Comparison of ENCODE assay signal across 36 cellular contexts in the genomic region with DNA sequence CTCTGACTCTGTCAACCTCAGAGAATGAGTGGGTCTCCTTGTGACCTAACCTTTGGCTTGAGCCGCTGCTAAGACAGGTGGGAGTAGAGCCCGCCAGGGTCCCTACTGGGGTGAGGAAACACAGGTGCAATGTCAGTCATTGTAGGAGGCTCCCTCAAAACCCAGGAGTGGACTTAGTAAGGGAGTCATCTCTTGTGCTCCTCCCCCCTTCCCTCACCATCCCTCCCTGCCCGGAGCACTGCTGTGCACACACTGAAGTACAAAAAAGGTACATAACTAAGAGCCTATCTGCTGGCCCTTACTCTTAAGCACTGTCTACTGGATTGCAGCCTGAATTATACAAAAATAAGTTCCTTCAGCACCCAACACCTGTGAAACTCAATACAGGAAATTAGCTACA.
"Had no signal": no experiment of that assay in that cellular context is flagged by ENCODE, and none has a peak within 500 bp of the region (broad histone marks: within the 10 kb centered on the region; RNA-seq: fewer than 3 reads in every experiment).

No MANE protein-coding gene starts in this region.

- H3K36me3 ChIP-seq: ascending aorta, cardiac muscle cell had no signal

- H3K27ac Mint-ChIP-seq: activated CD4-positive, alpha-beta memory T cell treated with anti-CD3 and anti-CD28 coated beads, Interleukin-2, amount 10 ng/mL, durations not matched to agents 7 days and 5 days; activated CD4-positive, alpha-beta T cell treated with anti-CD3 and anti-CD28 coated beads for 36 hours; activated CD4-positive, alpha-beta T cell treated with anti-CD3 and anti-CD28 coated beads, Interleukin-2, amount 10 ng/mL, durations not matched to agents 7 days and 5 days; activated CD8-positive, alpha-beta memory T cell treated with anti-CD3 and anti-CD28 coated beads, Interleukin-2, amount 10 ng/mL, durations not matched to agents 7 days and 5 days; activated CD8-positive, alpha-beta T cell treated with anti-CD3 and anti-CD28 coated beads, Interleukin-2, amount 10 ng/mL, durations not matched to agents 7 days and 5 days; activated naive CD4-positive, alpha-beta T cell treated with anti-CD3 and anti-CD28 coated beads, Interleukin-2, amount 10 ng/mL, durations not matched to agents 7 days and 5 days; activated naive CD4-positive, alpha-beta T cell treated with anti-CD3 and anti-CD28 coated beads, Interleukin-2, amount 50 U/mL, for 24 hours; activated naive CD8-positive, alpha-beta T cell; activated naive CD8-positive, alpha-beta T cell treated with anti-CD3 and anti-CD28 coated beads, Interleukin-2, amount 10 ng/mL, durations not matched to agents 7 days and 5 days; activated naive CD8-positive, alpha-beta T cell treated with anti-CD3 and anti-CD28 coated beads, Interleukin-2, amount 50 U/mL, for 24 hours; activated T-cell treated with anti-CD3 and anti-CD28 coated beads, Interleukin-2, amount 50 U/mL, for 24 hours; activated T-helper 2 cell treated with anti-CD3 and anti-CD28 coated beads, Interferon-gamma antibody, Interleukin-2, Interleukin-4, amounts not matched to agents 10 μg/mL and 5 μg/mL and 100 μg/mL, durations not matched to agents 14 hours and 24 hours and 36 hours; brain; T-cell; T-helper 17 cell had no signal

- H3K27me3 ChIP-seq: ascending aorta had no signal

- DNase-seq: activated CD4-positive, alpha-beta memory T cell treated with anti-CD3 and anti-CD28 coated beads, Interleukin-2, amount 10 ng/mL, durations not matched to agents 7 days and 5 days; activated CD4-positive, alpha-beta T cell treated with anti-CD3 and anti-CD28 coated beads for 1 hour; activated CD4-positive, alpha-beta T cell treated with anti-CD3 and anti-CD28 coated beads for 36 hours; activated CD4-positive, alpha-beta T cell treated with anti-CD3 and anti-CD28 coated beads for 48 hours; activated CD4-positive, alpha-beta T cell treated with anti-CD3 and anti-CD28 coated beads, Interleukin-2, amount 10 ng/mL, durations not matched to agents 7 days and 5 days; activated CD4-positive, alpha-beta T cell treated with anti-CD3 and anti-CD28 coated beads, Interleukin-2, amount 50 U/mL, for 48 hours; activated CD4-positive, CD25-positive, alpha-beta regulatory T cell; activated CD8-positive, alpha-beta memory T cell treated with anti-CD3 and anti-CD28 coated beads for 24 hours; activated CD8-positive, alpha-beta memory T cell treated with anti-CD3 and anti-CD28 coated beads, Interleukin-2, amount 10 ng/mL, durations not matched to agents 7 days and 5 days; activated CD8-positive, alpha-beta memory T cell treated with anti-CD3 and anti-CD28 coated beads, Interleukin-2, amount 50 U/mL, for 48 hours; activated CD8-positive, alpha-beta T cell treated with anti-CD3 and anti-CD28 coated beads, Interleukin-2, amount 10 ng/mL, durations not matched to agents 7 days and 5 days; activated effector memory CD4-positive, alpha-beta T cell treated with Interleukin-2 at 50 U/mL for 16 hours; activated gamma-delta T cell; activated naive CD4-positive, alpha-beta T cell treated with anti-CD3 and anti-CD28 coated beads, Interleukin-2, amount 10 ng/mL, durations not matched to agents 7 days and 5 days; activated naive CD4-positive, alpha-beta T cell treated with Interleukin-2 at 50 U/mL for 16 hours; activated naive CD8-positive, alpha-beta T cell treated with anti-CD3 and anti-CD28 coated beads, Interleukin-2, amount 10 ng/mL, durations not matched to agents 7 days and 5 days; activated naive CD8-positive, alpha-beta T cell treated with anti-CD3 and anti-CD28 coated beads, Interleukin-2, amount 50 U/mL, for 24 hours; activated T-cell treated with anti-CD3 and anti-CD28 coated beads, Interleukin-2, amount 50 U/mL, for 24 hours; activated T-cell treated with anti-CD3 and anti-CD28 coated beads, Interleukin-2, amount 50 U/mL, for 48 hours; amygdala; anterior cingulate cortex; caudate nucleus; cerebellar nuclear complex; T-cell; T-helper 17 cell had no signal

- H3K27ac ChIP-seq: ascending aorta, cardiac muscle cell, VCaP had no signal

- H3K9me3 Mint-ChIP-seq: activated CD4-positive, alpha-beta memory T cell treated with anti-CD3 and anti-CD28 coated beads, Interleukin-2, amount 10 ng/mL, durations not matched to agents 7 days and 5 days; activated CD4-positive, alpha-beta T cell treated with anti-CD3 and anti-CD28 coated beads, Interleukin-2, amount 10 ng/mL, durations not matched to agents 7 days and 5 days; activated naive CD4-positive, alpha-beta T cell treated with anti-CD3 and anti-CD28 coated beads, Interleukin-2, amount 10 ng/mL, durations not matched to agents 7 days and 5 days; activated naive CD8-positive, alpha-beta T cell treated with anti-CD3 and anti-CD28 coated beads, Interleukin-2, amount 10 ng/mL, durations not matched to agents 7 days and 5 days; activated naive CD8-positive, alpha-beta T cell treated with anti-CD3 and anti-CD28 coated beads, Interleukin-2, amount 50 U/mL, for 24 hours; activated T-helper 2 cell treated with anti-CD3 and anti-CD28 coated beads, Interferon-gamma antibody, Interleukin-2, Interleukin-4, amounts not matched to agents 10 μg/mL and 5 μg/mL and 100 μg/mL, durations not matched to agents 14 hours and 24 hours and 36 hours had no signal

- H3K9me3 ChIP-seq: ascending aorta had no signal

- H3K4me3 ChIP-seq: ascending aorta, cardiac muscle cell had no signal

- ATAC-seq: activated CD4-positive, alpha-beta T cell treated with anti-CD3 and anti-CD28 coated beads for 36 hours; activated CD4-positive, CD25-positive, alpha-beta regulatory T cell treated with anti-CD3 and anti-CD28 coated beads, Interleukin-2, amount 50 U/mL, for 24 hours; activated CD8-positive, alpha-beta memory T cell treated with anti-CD3 and anti-CD28 coated beads, Interleukin-2, amount 10 ng/mL, durations not matched to agents 7 days and 5 days; activated CD8-positive, alpha-beta T cell treated with anti-CD3 and anti-CD28 coated beads, Interleukin-2, amount 10 ng/mL, durations not matched to agents 7 days and 5 days; activated naive CD8-positive, alpha-beta T cell treated with anti-CD3 and anti-CD28 coated beads, Interleukin-2, amount 50 U/mL, for 24 hours; T-cell; T-helper 17 cell had no signal

- H3K4me1 Mint-ChIP-seq: activated CD4-positive, alpha-beta memory T cell treated with anti-CD3 and anti-CD28 coated beads, Interleukin-2, amount 10 ng/mL, durations not matched to agents 7 days and 5 days; activated CD4-positive, alpha-beta T cell treated with anti-CD3 and anti-CD28 coated beads for 36 hours; activated CD4-positive, alpha-beta T cell treated with anti-CD3 and anti-CD28 coated beads, Interleukin-2, amount 10 ng/mL, durations not matched to agents 7 days and 5 days; activated CD8-positive, alpha-beta memory T cell treated with anti-CD3 and anti-CD28 coated beads, Interleukin-2, amount 10 ng/mL, durations not matched to agents 7 days and 5 days; activated naive CD4-positive, alpha-beta T cell treated with anti-CD3 and anti-CD28 coated beads, Interleukin-2, amount 10 ng/mL, durations not matched to agents 7 days and 5 days; activated naive CD4-positive, alpha-beta T cell treated with anti-CD3 and anti-CD28 coated beads, Interleukin-2, amount 50 U/mL, for 24 hours; activated naive CD8-positive, alpha-beta T cell treated with anti-CD3 and anti-CD28 coated beads, Interleukin-2, amount 10 ng/mL, durations not matched to agents 7 days and 5 days; activated naive CD8-positive, alpha-beta T cell treated with anti-CD3 and anti-CD28 coated beads, Interleukin-2, amount 50 U/mL, for 24 hours; brain; central memory CD8-positive, alpha-beta T cell; T-cell; T-helper 17 cell had no signal

- H3K4me1 ChIP-seq: ascending aorta had no signal

- H3K4me3 Mint-ChIP-seq: activated CD4-positive, alpha-beta memory T cell treated with anti-CD3 and anti-CD28 coated beads, Interleukin-2, amount 10 ng/mL, durations not matched to agents 7 days and 5 days; activated CD4-positive, alpha-beta T cell treated with anti-CD3 and anti-CD28 coated beads for 36 hours; activated CD4-positive, alpha-beta T cell treated with anti-CD3 and anti-CD28 coated beads, Interleukin-2, amount 10 ng/mL, durations not matched to agents 7 days and 5 days; activated CD8-positive, alpha-beta memory T cell treated with anti-CD3 and anti-CD28 coated beads, Interleukin-2, amount 10 ng/mL, durations not matched to agents 7 days and 5 days; activated CD8-positive, alpha-beta T cell treated with anti-CD3 and anti-CD28 coated beads, Interleukin-2, amount 10 ng/mL, durations not matched to agents 7 days and 5 days; activated naive CD4-positive, alpha-beta T cell treated with anti-CD3 and anti-CD28 coated beads, Interleukin-2, amount 10 ng/mL, durations not matched to agents 7 days and 5 days; activated naive CD4-positive, alpha-beta T cell treated with anti-CD3 and anti-CD28 coated beads, Interleukin-2, amount 50 U/mL, for 24 hours; activated naive CD8-positive, alpha-beta T cell; activated naive CD8-positive, alpha-beta T cell treated with anti-CD3 and anti-CD28 coated beads, Interleukin-2, amount 10 ng/mL, durations not matched to agents 7 days and 5 days; activated naive CD8-positive, alpha-beta T cell treated with anti-CD3 and anti-CD28 coated beads, Interleukin-2, amount 50 U/mL, for 24 hours; activated T-cell treated with anti-CD3 and anti-CD28 coated beads, Interleukin-2, amount 50 U/mL, for 24 hours; brain; central memory CD8-positive, alpha-beta T cell; T-cell; T-helper 17 cell had no signal

- FAIRE-seq: bronchial epithelial cell, TTC549 had no signal

- H3K36me3 Mint-ChIP-seq: activated CD8-positive, alpha-beta memory T cell treated with anti-CD3 and anti-CD28 coated beads, Interleukin-2, amount 10 ng/mL, durations not matched to agents 7 days and 5 days; activated naive CD4-positive, alpha-beta T cell treated with anti-CD3 and anti-CD28 coated beads, Interleukin-2, amount 10 ng/mL, durations not matched to agents 7 days and 5 days; activated naive CD4-positive, alpha-beta T cell treated with anti-CD3 and anti-CD28 coated beads, Interleukin-2, amount 50 U/mL, for 24 hours; activated naive CD8-positive, alpha-beta T cell; activated naive CD8-positive, alpha-beta T cell treated with anti-CD3 and anti-CD28 coated beads, Interleukin-2, amount 10 ng/mL, durations not matched to agents 7 days and 5 days; brain; T-cell had no signal
